22 cellular contexts compared by ENCODE assay signal in genomic region chr2:189104926-189105325, GRCh38.
A peak's percentile ranks its signal among the peaks of the same experiment; 100 is the strongest.
DNase-seq lines count a peak whose midpoint lies in the region; ATAC-seq and TF ChIP-seq lines count a peak whose summit lies in the region.
"Had no signal": no experiment of that assay in that cellular context is flagged by ENCODE, and none has a peak within 500 bp of the region (broad histone marks: within the 10 kb centered on the region; RNA-seq: fewer than 3 reads in every experiment).

No MANE protein-coding gene starts in this region.

- intact Hi-C loops in left cardiac atrium (cut with DNase I): no loop called here

- ATAC-seq in effector memory CD8-positive, alpha-beta T cell (replicated peaks): peak; percentile 21
- no peak for ATAC-seq in left cardiac atrium
- no peak for ATAC-seq in HG03342 (IDR thresholded peaks at IDR 0.05; ENCODE audit: unreplicated experiment)
- no peak for ATAC-seq in foreskin keratinocyte
- ATAC-seq: heart left ventricle; natural killer cell treated with Interleukin-12 subunit alpha and Interleukin-12 subunit beta and Interleukin-15 and Interleukin-18, amount 100 ng/mL, for 72 hours; Panc1 had no signal

- peaks cover 1 to 4% of the 10 kb centered on the region in 2 donors for H3K4me1 Mint-ChIP-seq in effector memory CD8-positive, alpha-beta T cell (ENCODE audit: low read depth in 2 of 2)
- H3K4me1 Mint-ChIP-seq: activated CD4-positive, alpha-beta T cell treated with anti-CD3 and anti-CD28 coated beads, Interleukin-2, amount 10 ng/mL, durations not matched to agents 7 days and 5 days had no signal

- 0 out of 2 replicates have a peak overlapping the region, but pooled peaks have one; percentile 3 for H3K27ac ChIP-seq in SJSA1
- H3K27ac ChIP-seq in osteoblast (ENCODE audit: low read depth, low read length): peak overlapping the region; percentile 44
- H3K27ac ChIP-seq in foreskin keratinocyte: no peak overlapping the region
- H3K27ac ChIP-seq: heart left ventricle, prostate gland had no signal

- H3K27me3 ChIP-seq in SJSA1 (replicated peaks) (no peaks in the 10 kb centered on the region), osteoblast (ENCODE audit: insufficient read depth, low read length) (no peaks in the 10 kb centered on the region), foreskin keratinocyte (no peaks in the 10 kb centered on the region)
- H3K27me3 ChIP-seq: heart left ventricle had no signal

- H3K36me3 Mint-ChIP-seq in effector memory CD8-positive, alpha-beta T cell (ENCODE audit: insufficient read depth): no peaks in the 10 kb centered on the region
- H3K36me3 Mint-ChIP-seq: natural killer cell treated with Interleukin-12 subunit alpha and Interleukin-12 subunit beta and Interleukin-15 and Interleukin-18, amount 100 ng/mL, for 72 hours had no signal

- H3K4me1 ChIP-seq in SJSA1 (replicated peaks) (peaks cover 10% of the 10 kb centered on the region), osteoblast (ENCODE audit: insufficient read depth, low read length) (peaks cover 16% of the 10 kb centered on the region), foreskin keratinocyte (no peaks in the 10 kb centered on the region)
- H3K4me1 ChIP-seq: prostate gland had no signal

- H3K4me3 Mint-ChIP-seq in effector memory CD8-positive, alpha-beta T cell: peak overlapping the region in 1 of 2 donors; percentile 36
- H3K4me3 Mint-ChIP-seq: activated CD4-positive, alpha-beta T cell treated with anti-CD3 and anti-CD28 coated beads, Interleukin-2, amount 10 ng/mL, durations not matched to agents 7 days and 5 days; natural killer cell treated with Interleukin-12 subunit alpha and Interleukin-12 subunit beta and Interleukin-15 and Interleukin-18, amount 100 ng/mL, for 72 hours had no signal

- no peak overlapping the region for H2AFZ ChIP-seq in osteoblast (ENCODE audit: low read length)

- H3K27ac Mint-ChIP-seq in effector memory CD8-positive, alpha-beta T cell: no peak overlapping the region
- H3K27ac Mint-ChIP-seq: activated CD4-positive, alpha-beta T cell treated with anti-CD3 and anti-CD28 coated beads, Interleukin-2, amount 10 ng/mL, durations not matched to agents 7 days and 5 days; natural killer cell treated with Interleukin-12 subunit alpha and Interleukin-12 subunit beta and Interleukin-15 and Interleukin-18, amount 100 ng/mL, for 72 hours had no signal

- H3K27me3 Mint-ChIP-seq in effector memory CD8-positive, alpha-beta T cell: no peaks in the 10 kb centered on the region
- H3K27me3 Mint-ChIP-seq: activated CD4-positive, alpha-beta T cell treated with anti-CD3 and anti-CD28 coated beads, Interleukin-2, amount 10 ng/mL, durations not matched to agents 7 days and 5 days; natural killer cell treated with Interleukin-12 subunit alpha and Interleukin-12 subunit beta and Interleukin-15 and Interleukin-18, amount 100 ng/mL, for 72 hours had no signal

- peak overlapping the region; percentile 70 for H3K4me2 ChIP-seq in osteoblast (ENCODE audit: insufficient read depth, low read length)

- DNase-seq in ELR (ENCODE audit: low read depth): peak; percentile 77
- DNase-seq in SJSA1 (ENCODE audit: low read depth in 1 of 2, low spot score in 2 of 2): no peak
- DNase-seq in effector memory CD8-positive, alpha-beta T cell: no peak
- no peak for DNase-seq in osteoblast (ENCODE audit: insufficient read length, low spot score, missing footprints)
- DNase-seq in left cardiac atrium: no peak
- DNase-seq in DMS 273 (lab: John Stamatoyannopoulos, UW; ENCODE audit: unreplicated experiment): no peak
- DNase-seq in foreskin keratinocyte: no peak
- DNase-seq: activated CD4-positive, alpha-beta T cell treated with anti-CD3 and anti-CD28 coated beads, Interleukin-2, amount 10 ng/mL, durations not matched to agents 7 days and 5 days; activated CD8-positive, alpha-beta memory T cell treated with anti-CD3 and anti-CD28 coated beads, Interleukin-2, amount 50 U/mL, for 48 hours; activated gamma-delta T cell; anterior cingulate cortex; erythroblast; GF-D8; heart left ventricle; islet precursor cell; NCI-H1417 treated with DMSO at 0.1 percent for 48 hours; NCI-H2171 treated with DMSO at 0.1 percent for 48 hours; NCI-H82 had no signal

- no peaks in the 10 kb centered on the region for H3K9me3 Mint-ChIP-seq in effector memory CD8-positive, alpha-beta T cell
- H3K9me3 Mint-ChIP-seq: activated CD4-positive, alpha-beta T cell treated with anti-CD3 and anti-CD28 coated beads, Interleukin-2, amount 10 ng/mL, durations not matched to agents 7 days and 5 days; natural killer cell treated with Interleukin-12 subunit alpha and Interleukin-12 subunit beta and Interleukin-15 and Interleukin-18, amount 100 ng/mL, for 72 hours had no signal

- no peaks in the 10 kb centered on the region for H3K9me3 ChIP-seq in SJSA1 (replicated peaks)
- no peaks in the 10 kb centered on the region for H3K9me3 ChIP-seq in osteoblast (ENCODE audit: low read depth, low read length)
- H3K9me3 ChIP-seq: heart left ventricle, prostate gland had no signal

- peaks cover 15% of the 10 kb centered on the region for H3K79me2 ChIP-seq in osteoblast (ENCODE audit: insufficient read depth, low read length)

- peaks cover 75% of the 10 kb centered on the region for H3K36me3 ChIP-seq in SJSA1
- H3K36me3 ChIP-seq in osteoblast (ENCODE audit: insufficient read depth, low read length): peaks cover 44% of the 10 kb centered on the region
- H3K36me3 ChIP-seq: prostate gland had no signal

- H4K20me1 ChIP-seq in osteoblast (ENCODE audit: insufficient read depth, low read length): no peaks in the 10 kb centered on the region

- no peak for TF ChIP-seq CTCF in osteoblast (IDR thresholded peaks at IDR 0.05; ENCODE audit: extremely low read depth, low read depth, low read length)
- no peak for TF ChIP-seq CTCF in foreskin keratinocyte (conservative IDR thresholded peaks at IDR 0.05)

- H3K4me3 ChIP-seq in SJSA1 (no peak overlapping the region), osteoblast (ENCODE audit: insufficient read depth, low read length) (peak overlapping the region; percentile 6)
- H3K4me3 ChIP-seq: heart left ventricle, prostate gland had no signal
